ENCODE assay signal across 18 cellular contexts in genomic region chr1:186967659-186968394, GRCh38.
DNase-seq lines count a peak whose midpoint lies in the region; ATAC-seq and TF ChIP-seq lines count a peak whose summit lies in the region.
"Had no signal": no experiment of that assay in that cellular context is flagged by ENCODE, and none has a peak within 500 bp of the region (broad histone marks: within the 10 kb centered on the region; RNA-seq: fewer than 3 reads in every experiment).

No MANE protein-coding gene starts in this region.

- no peaks in the 10 kb centered on the region for H3K27me3 Mint-ChIP-seq in activated CD4-positive, alpha-beta memory T cell treated with anti-CD3 and anti-CD28 coated beads for 36 hours
- H3K27me3 Mint-ChIP-seq: CD8-positive, alpha-beta memory T cell had no signal

- no peak overlapping the region for H3K4me2 ChIP-seq in SK-N-SH

- POLR2A ChIA-PET in SK-N-SH (lab: Yijun Ruan, JAX) = no interaction called here
- POLR2A ChIA-PET in activated CD4-positive, alpha-beta memory T cell treated with anti-CD3 and anti-CD28 coated beads for 36 hours (lab: Charles Lee) = no interaction called here

- H3K4me3 ChIP-seq in SK-N-SH (ENCODE audit: low read depth in 2 of 2, low read length in 1 of 2) = no peak overlapping the region
- H3K4me3 ChIP-seq in fibroblast of the aortic adventitia (ENCODE audit: low read depth, low read length) = no peak overlapping the region
- H3K4me3 ChIP-seq in spleen = no peak overlapping the region
- H3K4me3 ChIP-seq: left ventricle myocardium inferior had no signal

- TF ChIP-seq POLR2A in spleen (IDR thresholded peaks at IDR 0.05) = no peak

- H3F3A ChIP-seq in SK-N-SH (replicated peaks; ENCODE audit: insufficient read depth) = peaks cover 10% of the 10 kb centered on the region

- CTCF ChIA-PET in SK-N-SH (lab: Yijun Ruan, JAX) = interaction anchor here (1.0 kb wide), 1 partner anchor 9 kb away, joined by 3 read pairs; no protein-coding TSS in a partner anchor
- CTCF ChIA-PET in activated CD4-positive, alpha-beta memory T cell treated with anti-CD3 and anti-CD28 coated beads for 36 hours (lab: Charles Lee) = no interaction called here

- no peaks in the 10 kb centered on the region for H3K36me3 Mint-ChIP-seq in activated CD4-positive, alpha-beta memory T cell treated with anti-CD3 and anti-CD28 coated beads for 36 hours
- H3K36me3 Mint-ChIP-seq: CD8-positive, alpha-beta memory T cell had no signal

- no peaks in the 10 kb centered on the region for H3K9me3 ChIP-seq in SK-N-SH
- no peaks in the 10 kb centered on the region for H3K9me3 ChIP-seq in spleen

- DNase-seq in HCEC 1CT (peak; percentile 71), SK-N-SH (no peak), fibroblast of the aortic adventitia (ENCODE audit: low read depth) (peak; percentile 58), spleen (no peak)
- DNase-seq in effector CD8-positive, alpha-beta T cell (lab: John Stamatoyannopoulos, UW) = no peak
- no peak for DNase-seq in activated CD4-positive, alpha-beta memory T cell treated with anti-CD3 and anti-CD28 coated beads for 36 hours
- DNase-seq: activated CD4-positive, CD25-positive, alpha-beta regulatory T cell; activated effector memory CD4-positive, alpha-beta T cell treated with anti-CD3 and anti-CD28 coated beads, Interleukin-2, amount 50 U/mL, for 16 hours; anterior cingulate cortex; CD8-positive, alpha-beta memory T cell; cortex of kidney; left ventricle myocardium inferior; MM.1S; NCI-H2081; NCI-H748 treated with DMSO at 0.1 percent for 48 hours; RPMI8226; stimulated activated CD4-positive, alpha-beta T cell treated with anti-CD3 and anti-CD28 coated beads, Interleukin-15, amount 100 ng/mL, for 24 hours had no signal

- no peak for TF ChIP-seq RAD21 in SK-N-SH (IDR thresholded peaks at IDR 0.05; ENCODE audit: low read length)

- H3K36me3 ChIP-seq in SK-N-SH (replicated peaks in 1 of 2; ENCODE audit: control insufficient read depth in 1 of 2, insufficient read depth in 2 of 2, low read length in 1 of 2) (peaks cover 0 to 4% of the 10 kb centered on the region in 2 experiments), spleen (peaks cover 0 to 21% (median 0%) of the 10 kb centered on the region in 6 donors)
- H3K36me3 ChIP-seq: left ventricle myocardium inferior had no signal

- no peak overlapping the region for H3K9ac ChIP-seq in SK-N-SH

- no peaks in the 10 kb centered on the region for H3K9me2 ChIP-seq in SK-N-SH

- H3K27ac Mint-ChIP-seq in activated CD4-positive, alpha-beta memory T cell treated with anti-CD3 and anti-CD28 coated beads for 36 hours = no peak overlapping the region
- H3K27ac Mint-ChIP-seq: CD8-positive, alpha-beta memory T cell had no signal

- no peaks in the 10 kb centered on the region for H3K27me3 ChIP-seq in SK-N-SH (ENCODE audit: insufficient read depth)
- H3K27me3 ChIP-seq in spleen (replicated peaks in 1 of 7) = no peaks in the 10 kb centered on the region

- H3K4me3 Mint-ChIP-seq in activated CD4-positive, alpha-beta memory T cell treated with anti-CD3 and anti-CD28 coated beads for 36 hours = no peak overlapping the region
- H3K4me3 Mint-ChIP-seq: CD8-positive, alpha-beta memory T cell had no signal

- H3K9me3 Mint-ChIP-seq in activated CD4-positive, alpha-beta memory T cell treated with anti-CD3 and anti-CD28 coated beads for 36 hours = no peaks in the 10 kb centered on the region
- H3K9me3 Mint-ChIP-seq: CD8-positive, alpha-beta memory T cell had no signal

- H3K27ac ChIP-seq in SK-N-SH (ENCODE audit: low read depth in 2 of 2, low read length in 1 of 2) (peak overlapping the region in 1 of 2 experiments; percentile 62; a peak in 2 of 4 replicates), spleen (no peak overlapping the region)
- H3K27ac ChIP-seq: left ventricle myocardium inferior had no signal

- no peak for ATAC-seq in GM19463 (IDR thresholded peaks at IDR 0.05; ENCODE audit: unreplicated experiment)

- TF ChIP-seq EP300 in SK-N-SH (IDR thresholded peaks at IDR 0.05; ENCODE audit: borderline replicate concordance in 1 of 2, low read depth in 1 of 2, low read length in 1 of 2) = 0 out of 4 replicates have a peak, but pooled peaks of 1 of the 2 experiments have one; percentile 26

- H3K79me2 ChIP-seq in SK-N-SH (ENCODE audit: insufficient read depth) = no peaks in the 10 kb centered on the region

- TF ChIP-seq CTCF in SK-N-SH (IDR thresholded peaks at IDR 0.05) (no peak), fibroblast of the aortic adventitia (IDR thresholded peaks at IDR 0.05; ENCODE audit: insufficient read depth, low read length) (no peak), spleen (IDR thresholded peaks at IDR 0.05 in 8 of 11, conservative IDR thresholded peaks at IDR 0.05 in 3 of 11) (no peak)

- no peak overlapping the region for H2AFZ ChIP-seq in SK-N-SH (ENCODE audit: low read depth)

- H3K4me1 Mint-ChIP-seq in activated CD4-positive, alpha-beta memory T cell treated with anti-CD3 and anti-CD28 coated beads for 36 hours (ENCODE audit: low read depth) = no peaks in the 10 kb centered on the region
- H3K4me1 Mint-ChIP-seq: CD8-positive, alpha-beta memory T cell had no signal

- no peaks in the 10 kb centered on the region for H4K20me1 ChIP-seq in SK-N-SH (ENCODE audit: insufficient read depth)

- H3K4me1 ChIP-seq in SK-N-SH (ENCODE audit: control insufficient read depth in 1 of 2, insufficient read depth in 2 of 2, low read depth in 1 of 2, low read length in 1 of 2) (peaks cover 0 to 5% of the 10 kb centered on the region in 2 experiments; a peak in 2 of 4 replicates), spleen (no peaks in the 10 kb centered on the region)
- H3K4me1 ChIP-seq: left ventricle myocardium inferior had no signal

- intact Hi-C loops in spleen (cut with DNase I; ENCODE audit: low total_unique reads) = no loop called here
- intact Hi-C loops in activated CD4-positive, alpha-beta memory T cell treated with anti-CD3 and anti-CD28 coated beads for 36 hours (cut with micrococcal nuclease) = no loop called here

- WGBS in SK-N-SH (ENCODE audit: low lambda C conversion rate) = 90% methylated on average over 2 of the region's 2 CpGs
- WGBS in spleen, 5 donors = 91 to 100% (median 96%) methylated on average over 2 of the region's 2 CpGs

TF ChIP-seq in SK-N-SH, 30 proteins besides CTCF, POLR2A, EP300 and RAD21 (continues in another document):
- TF ChIP-seq POLR2AphosphoS5 (IDR thresholded peaks at IDR 0.05; ENCODE audit: low read depth, low read length) = no peak
- no peak for TF ChIP-seq SIN3A (IDR thresholded peaks at IDR 0.05; ENCODE audit: borderline replicate concordance, low read depth, low read length)
- peak; percentile 58; the same call in 1 of the 2 replicates for TF ChIP-seq FOSL2 (IDR thresholded peaks at IDR 0.05; ENCODE audit: borderline replicate concordance, low read depth)
- peak; percentile 47; the same call in 1 of the 2 replicates for TF ChIP-seq RXRA (IDR thresholded peaks at IDR 0.05; ENCODE audit: borderline replicate concordance, low read depth)
- no peak for TF ChIP-seq GATA2 (CRISPR knock-in tag; IDR thresholded peaks at IDR 0.05)
- TF ChIP-seq NRF1 (IDR thresholded peaks at IDR 0.05; ENCODE audit: low read depth, low read length) = no peak
- peak; percentile 55 for TF ChIP-seq TCF12 (IDR thresholded peaks at IDR 0.05)
- no peak for TF ChIP-seq MXI1 (IDR thresholded peaks at IDR 0.05; ENCODE audit: low read depth, low read length)
- TF ChIP-seq IRF3 (IDR thresholded peaks at IDR 0.05; ENCODE audit: low read depth, low read length) = no peak
- peak; percentile 70 for TF ChIP-seq JUND (IDR thresholded peaks at IDR 0.05)
- no peak for TF ChIP-seq YY1 (IDR thresholded peaks at IDR 0.05; ENCODE audit: low read depth)
- TF ChIP-seq USF1 (IDR thresholded peaks at IDR 0.05; ENCODE audit: borderline replicate concordance, low read depth) = no peak
- no peak for TF ChIP-seq FOXJ3 (CRISPR knock-in tag; IDR thresholded peaks at IDR 0.05)
- no peak for TF ChIP-seq RCOR1 (IDR thresholded peaks at IDR 0.05; ENCODE audit: low read length)
- no peak for TF ChIP-seq MAX (IDR thresholded peaks at IDR 0.05; ENCODE audit: low read depth)
- TF ChIP-seq NFIC (IDR thresholded peaks at IDR 0.05; ENCODE audit: borderline replicate concordance) = 0 out of 2 replicates have a peak, but pooled peaks have one; percentile 14
- no peak for TF ChIP-seq ZBTB33 (IDR thresholded peaks at IDR 0.05; ENCODE audit: borderline replicate concordance, low read depth)

Comparison
In these comparisons a context has a peak if more than half of its experiments do, and no peak if none do; other contexts are left out.
1. DNase-seq: peak in HCEC 1CT (single experiment) and fibroblast of the aortic adventitia (single experiment); none in SK-N-SH (single experiment), effector CD8-positive, alpha-beta T cell (single experiment), spleen (single experiment) and activated CD4-positive, alpha-beta memory T cell treated with anti-CD3 and anti-CD28 coated beads for 36 hours (single experiment).